In the genomic region with DNA sequence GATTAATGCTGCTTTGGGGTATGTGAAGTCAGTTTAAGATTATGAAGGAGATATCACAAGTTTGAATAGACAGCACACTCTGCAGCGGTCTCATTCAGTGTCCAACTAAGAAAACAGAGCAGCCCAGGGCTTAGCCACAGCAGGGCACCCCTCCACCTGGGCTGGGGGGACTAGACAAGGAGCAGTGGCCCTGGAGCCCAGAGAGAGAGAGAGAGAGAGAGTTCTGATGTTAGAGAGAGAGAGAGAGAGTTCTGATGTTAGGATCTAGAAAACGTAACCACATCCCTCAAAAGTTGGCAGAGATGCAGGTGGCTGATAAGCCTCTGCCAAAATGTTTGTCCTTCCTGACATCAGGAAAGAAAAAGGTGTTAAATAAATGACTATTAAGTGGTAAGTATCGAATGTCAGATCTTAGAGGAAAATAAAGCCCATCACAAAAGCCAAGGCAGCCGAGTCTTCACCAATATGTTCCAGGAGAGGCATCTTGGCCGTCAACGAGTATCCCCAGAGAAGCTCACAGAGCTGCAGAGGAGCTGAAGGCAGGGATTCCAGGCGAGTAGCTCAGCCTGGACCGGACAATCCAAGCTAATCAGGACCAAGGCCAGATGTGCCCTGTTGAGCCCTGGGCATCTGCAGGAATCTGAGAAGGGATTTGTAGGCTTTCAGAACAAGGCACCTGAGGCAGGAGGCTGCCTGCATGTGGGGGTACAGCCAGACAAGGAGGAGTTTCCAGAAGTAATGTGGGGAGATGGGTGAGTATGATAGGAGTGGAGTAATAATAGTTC, we compare ENCODE assay signal across 1 cellular context.
TF ChIP-seq lines count a peak whose summit lies in the region.

No MANE protein-coding gene starts in this region.

TF ChIP-seq in SK-N-SH, 30 proteins besides CTCF, POLR2A, EP300 and RAD21 (continued from another document):
- TF ChIP-seq, protein P1, sequence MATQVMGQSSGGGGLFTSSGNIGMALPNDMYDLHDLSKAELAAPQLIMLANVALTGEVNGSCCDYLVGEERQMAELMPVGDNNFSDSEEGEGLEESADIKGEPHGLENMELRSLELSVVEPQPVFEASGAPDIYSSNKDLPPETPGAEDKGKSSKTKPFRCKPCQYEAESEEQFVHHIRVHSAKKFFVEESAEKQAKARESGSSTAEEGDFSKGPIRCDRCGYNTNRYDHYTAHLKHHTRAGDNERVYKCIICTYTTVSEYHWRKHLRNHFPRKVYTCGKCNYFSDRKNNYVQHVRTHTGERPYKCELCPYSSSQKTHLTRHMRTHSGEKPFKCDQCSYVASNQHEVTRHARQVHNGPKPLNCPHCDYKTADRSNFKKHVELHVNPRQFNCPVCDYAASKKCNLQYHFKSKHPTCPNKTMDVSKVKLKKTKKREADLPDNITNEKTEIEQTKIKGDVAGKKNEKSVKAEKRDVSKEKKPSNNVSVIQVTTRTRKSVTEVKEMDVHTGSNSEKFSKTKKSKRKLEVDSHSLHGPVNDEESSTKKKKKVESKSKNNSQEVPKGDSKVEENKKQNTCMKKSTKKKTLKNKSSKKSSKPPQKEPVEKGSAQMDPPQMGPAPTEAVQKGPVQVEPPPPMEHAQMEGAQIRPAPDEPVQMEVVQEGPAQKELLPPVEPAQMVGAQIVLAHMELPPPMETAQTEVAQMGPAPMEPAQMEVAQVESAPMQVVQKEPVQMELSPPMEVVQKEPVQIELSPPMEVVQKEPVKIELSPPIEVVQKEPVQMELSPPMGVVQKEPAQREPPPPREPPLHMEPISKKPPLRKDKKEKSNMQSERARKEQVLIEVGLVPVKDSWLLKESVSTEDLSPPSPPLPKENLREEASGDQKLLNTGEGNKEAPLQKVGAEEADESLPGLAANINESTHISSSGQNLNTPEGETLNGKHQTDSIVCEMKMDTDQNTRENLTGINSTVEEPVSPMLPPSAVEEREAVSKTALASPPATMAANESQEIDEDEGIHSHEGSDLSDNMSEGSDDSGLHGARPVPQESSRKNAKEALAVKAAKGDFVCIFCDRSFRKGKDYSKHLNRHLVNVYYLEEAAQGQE (IDR thresholded peaks at IDR 0.05; ENCODE audit: low read depth, low read length): no peak
- no peak for TF ChIP-seq RXRA (IDR thresholded peaks at IDR 0.05; ENCODE audit: borderline replicate concordance, low read depth)
- no peak for TF ChIP-seq ELF1 (IDR thresholded peaks at IDR 0.05)
- TF ChIP-seq NFIC (IDR thresholded peaks at IDR 0.05; ENCODE audit: borderline replicate concordance): no peak
- TF ChIP-seq SIN3A (IDR thresholded peaks at IDR 0.05; ENCODE audit: borderline replicate concordance, low read depth, low read length): no peak
- no peak for TF ChIP-seq JUND (IDR thresholded peaks at IDR 0.05)
- TF ChIP-seq, protein P2, sequence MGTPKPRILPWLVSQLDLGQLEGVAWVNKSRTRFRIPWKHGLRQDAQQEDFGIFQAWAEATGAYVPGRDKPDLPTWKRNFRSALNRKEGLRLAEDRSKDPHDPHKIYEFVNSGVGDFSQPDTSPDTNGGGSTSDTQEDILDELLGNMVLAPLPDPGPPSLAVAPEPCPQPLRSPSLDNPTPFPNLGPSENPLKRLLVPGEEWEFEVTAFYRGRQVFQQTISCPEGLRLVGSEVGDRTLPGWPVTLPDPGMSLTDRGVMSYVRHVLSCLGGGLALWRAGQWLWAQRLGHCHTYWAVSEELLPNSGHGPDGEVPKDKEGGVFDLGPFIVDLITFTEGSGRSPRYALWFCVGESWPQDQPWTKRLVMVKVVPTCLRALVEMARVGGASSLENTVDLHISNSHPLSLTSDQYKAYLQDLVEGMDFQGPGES (IDR thresholded peaks at IDR 0.05; ENCODE audit: low read depth, low read length): no peak
- no peak for TF ChIP-seq GATA2 (CRISPR knock-in tag; IDR thresholded peaks at IDR 0.05)
- TF ChIP-seq, protein P3, sequence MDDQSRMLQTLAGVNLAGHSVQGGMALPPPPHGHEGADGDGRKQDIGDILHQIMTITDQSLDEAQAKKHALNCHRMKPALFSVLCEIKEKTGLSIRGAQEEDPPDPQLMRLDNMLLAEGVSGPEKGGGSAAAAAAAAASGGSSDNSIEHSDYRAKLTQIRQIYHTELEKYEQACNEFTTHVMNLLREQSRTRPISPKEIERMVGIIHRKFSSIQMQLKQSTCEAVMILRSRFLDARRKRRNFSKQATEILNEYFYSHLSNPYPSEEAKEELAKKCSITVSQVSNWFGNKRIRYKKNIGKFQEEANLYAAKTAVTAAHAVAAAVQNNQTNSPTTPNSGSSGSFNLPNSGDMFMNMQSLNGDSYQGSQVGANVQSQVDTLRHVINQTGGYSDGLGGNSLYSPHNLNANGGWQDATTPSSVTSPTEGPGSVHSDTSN (IDR thresholded peaks at IDR 0.05): no peak
- TF ChIP-seq, protein P4, sequence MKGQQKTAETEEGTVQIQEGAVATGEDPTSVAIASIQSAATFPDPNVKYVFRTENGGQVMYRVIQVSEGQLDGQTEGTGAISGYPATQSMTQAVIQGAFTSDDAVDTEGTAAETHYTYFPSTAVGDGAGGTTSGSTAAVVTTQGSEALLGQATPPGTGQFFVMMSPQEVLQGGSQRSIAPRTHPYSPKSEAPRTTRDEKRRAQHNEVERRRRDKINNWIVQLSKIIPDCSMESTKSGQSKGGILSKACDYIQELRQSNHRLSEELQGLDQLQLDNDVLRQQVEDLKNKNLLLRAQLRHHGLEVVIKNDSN (IDR thresholded peaks at IDR 0.05; ENCODE audit: borderline replicate concordance, low read depth): no peak
- TF ChIP-seq NRF1 (IDR thresholded peaks at IDR 0.05; ENCODE audit: low read depth, low read length): no peak
TF ChIP-seq in SK-N-SH: peak in this region for 0.
